14 cellular contexts compared by ENCODE assay signal in genomic region chr3:47636225-47636624, GRCh38.
"Had no signal": no experiment of that assay in that cellular context is flagged by ENCODE, and none has a peak within 500 bp of the region (broad histone marks: within the 10 kb centered on the region; RNA-seq: fewer than 3 reads in every experiment).

No MANE protein-coding gene starts in this region.

- H3K9me3 ChIP-seq: colonic mucosa, esophagus muscularis mucosa, ovary, testis had no signal

- DNase-seq: activated CD4-positive, alpha-beta memory T cell treated with anti-CD3 and anti-CD28 coated beads, Interleukin-2, amount 10 ng/mL, durations not matched to agents 7 days and 5 days; activated CD4-positive, alpha-beta T cell treated with anti-CD3 and anti-CD28 coated beads for 36 hours; activated naive CD4-positive, alpha-beta T cell treated with anti-CD3 and anti-CD28 coated beads, Interleukin-2, amount 50 U/mL, for 16 hours; activated T-cell treated with anti-CD3 and anti-CD28 coated beads, Interleukin-2, amount 50 U/mL, for 24 hours; aorta; colonic mucosa; effector CD4-positive, alpha-beta T cell; hippocampal formation; kidney; ovary; stimulated activated naive CD8-positive, alpha-beta T cell treated with anti-CD3 and anti-CD28 coated beads, Interleukin-15, amount 100 ng/mL, for 72 hours; T-helper 17 cell; testis had no signal

- H3K27me3 ChIP-seq: colonic mucosa, esophagus muscularis mucosa, ovary, testis had no signal

- H3K4me1 ChIP-seq: colonic mucosa, esophagus muscularis mucosa had no signal

- H3K27ac ChIP-seq: colonic mucosa, esophagus muscularis mucosa, ovary had no signal

- H3K36me3 ChIP-seq: ovary had no signal

- H3K4me3 ChIP-seq: colonic mucosa, esophagus muscularis mucosa, ovary, testis had no signal
